Comparison of ENCODE assay signal across 1 cellular context in the genomic region with DNA sequence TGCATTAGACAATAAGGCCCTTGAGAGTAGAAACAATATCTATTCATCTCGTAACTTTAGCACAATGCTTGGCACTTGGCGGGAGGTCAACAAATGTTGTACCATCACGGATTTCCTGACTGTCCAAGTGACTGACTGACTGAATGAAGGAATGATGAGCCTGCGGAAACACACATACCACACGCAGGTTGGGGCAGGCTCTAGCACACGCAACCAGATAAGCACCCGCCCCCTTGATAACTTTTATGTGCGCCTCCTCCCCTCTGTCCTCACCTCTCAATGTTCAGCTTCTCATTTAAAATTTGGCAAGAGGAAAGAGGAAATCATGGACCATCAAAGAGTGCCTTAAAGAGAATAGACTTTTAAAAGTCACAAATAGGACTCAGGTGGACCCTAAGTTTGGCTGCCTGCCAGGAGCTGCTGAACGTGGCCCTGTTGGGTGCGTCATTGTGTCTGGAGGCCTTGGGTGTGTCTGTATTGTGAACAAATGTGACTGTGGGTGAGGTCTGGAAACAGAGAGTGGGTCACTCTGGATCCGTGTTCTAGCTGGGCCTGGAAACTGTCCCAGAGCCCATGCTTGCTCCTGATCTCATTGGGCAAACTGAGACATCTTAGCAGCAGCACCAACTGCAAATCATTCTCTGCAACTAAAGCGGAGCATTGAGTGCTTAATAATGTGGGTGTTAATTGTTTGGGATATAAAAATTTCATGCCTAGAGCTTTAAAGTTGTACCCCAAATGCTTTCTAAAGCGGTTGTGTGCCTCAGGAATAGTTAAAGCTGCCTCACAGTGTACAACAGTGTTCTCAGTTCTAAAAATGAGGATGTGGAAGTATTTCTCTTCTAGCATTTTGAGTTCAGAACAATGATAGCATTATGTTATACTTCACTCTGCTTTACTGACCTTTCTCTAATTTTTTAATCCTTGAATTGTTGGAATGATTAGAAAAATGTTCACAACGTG.
TF ChIP-seq lines count a peak whose summit lies in the region.

No MANE protein-coding gene starts in this region.

TF ChIP-seq in HepG2, 621 proteins besides CTCF, POLR2A, EP300 and RAD21:
- TF ChIP-seq ZBTB8A (CRISPR knock-in tag; IDR thresholded peaks at IDR 0.05; ENCODE audit: borderline replicate concordance, low read depth) (no peak), SRSF4 (IDR thresholded peaks at IDR 0.05; ENCODE audit: low read depth, low read length, poor library complexity, severe bottlenecking) (no peak)
- TF ChIP-seq, protein P1, sequence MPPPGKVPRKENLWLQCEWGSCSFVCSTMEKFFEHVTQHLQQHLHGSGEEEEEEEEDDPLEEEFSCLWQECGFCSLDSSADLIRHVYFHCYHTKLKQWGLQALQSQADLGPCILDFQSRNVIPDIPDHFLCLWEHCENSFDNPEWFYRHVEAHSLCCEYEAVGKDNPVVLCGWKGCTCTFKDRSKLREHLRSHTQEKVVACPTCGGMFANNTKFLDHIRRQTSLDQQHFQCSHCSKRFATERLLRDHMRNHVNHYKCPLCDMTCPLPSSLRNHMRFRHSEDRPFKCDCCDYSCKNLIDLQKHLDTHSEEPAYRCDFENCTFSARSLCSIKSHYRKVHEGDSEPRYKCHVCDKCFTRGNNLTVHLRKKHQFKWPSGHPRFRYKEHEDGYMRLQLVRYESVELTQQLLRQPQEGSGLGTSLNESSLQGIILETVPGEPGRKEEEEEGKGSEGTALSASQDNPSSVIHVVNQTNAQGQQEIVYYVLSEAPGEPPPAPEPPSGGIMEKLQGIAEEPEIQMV (CRISPR knock-in tag; IDR thresholded peaks at IDR 0.05; ENCODE audit: low read depth): no peak
- TF ChIP-seq, protein P2, sequence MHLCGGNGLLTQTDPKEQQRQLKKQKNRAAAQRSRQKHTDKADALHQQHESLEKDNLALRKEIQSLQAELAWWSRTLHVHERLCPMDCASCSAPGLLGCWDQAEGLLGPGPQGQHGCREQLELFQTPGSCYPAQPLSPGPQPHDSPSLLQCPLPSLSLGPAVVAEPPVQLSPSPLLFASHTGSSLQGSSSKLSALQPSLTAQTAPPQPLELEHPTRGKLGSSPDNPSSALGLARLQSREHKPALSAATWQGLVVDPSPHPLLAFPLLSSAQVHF (CRISPR knock-in tag; IDR thresholded peaks at IDR 0.05): no peak
- TF ChIP-seq, protein P3, sequence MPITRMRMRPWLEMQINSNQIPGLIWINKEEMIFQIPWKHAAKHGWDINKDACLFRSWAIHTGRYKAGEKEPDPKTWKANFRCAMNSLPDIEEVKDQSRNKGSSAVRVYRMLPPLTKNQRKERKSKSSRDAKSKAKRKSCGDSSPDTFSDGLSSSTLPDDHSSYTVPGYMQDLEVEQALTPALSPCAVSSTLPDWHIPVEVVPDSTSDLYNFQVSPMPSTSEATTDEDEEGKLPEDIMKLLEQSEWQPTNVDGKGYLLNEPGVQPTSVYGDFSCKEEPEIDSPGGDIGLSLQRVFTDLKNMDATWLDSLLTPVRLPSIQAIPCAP (CRISPR knock-in tag; IDR thresholded peaks at IDR 0.05; ENCODE audit: low read depth): no peak
- TF ChIP-seq, protein P4, sequence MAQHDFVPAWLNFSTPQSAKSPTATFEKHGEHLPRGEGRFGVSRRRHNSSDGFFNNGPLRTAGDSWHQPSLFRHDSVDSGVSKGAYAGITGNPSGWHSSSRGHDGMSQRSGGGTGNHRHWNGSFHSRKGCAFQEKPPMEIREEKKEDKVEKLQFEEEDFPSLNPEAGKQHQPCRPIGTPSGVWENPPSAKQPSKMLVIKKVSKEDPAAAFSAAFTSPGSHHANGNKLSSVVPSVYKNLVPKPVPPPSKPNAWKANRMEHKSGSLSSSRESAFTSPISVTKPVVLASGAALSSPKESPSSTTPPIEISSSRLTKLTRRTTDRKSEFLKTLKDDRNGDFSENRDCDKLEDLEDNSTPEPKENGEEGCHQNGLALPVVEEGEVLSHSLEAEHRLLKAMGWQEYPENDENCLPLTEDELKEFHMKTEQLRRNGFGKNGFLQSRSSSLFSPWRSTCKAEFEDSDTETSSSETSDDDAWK (CRISPR knock-in tag; IDR thresholded peaks at IDR 0.05): no peak
